1 cellular context compared by ENCODE assay signal in genomic region chr11:85946221-85946620, GRCh38.
TF ChIP-seq lines count a peak whose summit lies in the region.

No MANE protein-coding gene starts in this region.

TF ChIP-seq in IMR-90, 13 proteins besides CTCF, POLR2A, EP300 and RAD21 (continued from another document):
- TF ChIP-seq USF2 (IDR thresholded peaks at IDR 0.05; ENCODE audit: low read depth, low read length) (no peak), CEBPB (IDR thresholded peaks at IDR 0.05; ENCODE audit: low read depth, low read length) (no peak), MAZ (IDR thresholded peaks at IDR 0.05; ENCODE audit: borderline replicate concordance, low read depth, low read length) (no peak)
